Comparison of ENCODE assay signal across 8 cellular contexts in genomic region chr15:94231728-94232086, GRCh38. TPM values are rescaled to one million over a fixed set of nuclear protein-coding genes. Genes with fewer than 3 reads are reported as not detected.
DNase-seq lines count a peak whose midpoint lies in the region; ATAC-seq and TF ChIP-seq lines count a peak whose summit lies in the region.

No MANE protein-coding gene starts in this region.

- ATAC-seq in HG02973 (IDR thresholded peaks at IDR 0.05; ENCODE audit: unreplicated experiment), result peak; percentile 14

- DNase-seq in activated T-cell treated with anti-CD3 and anti-CD28 coated beads for 1 hour (ENCODE audit: low read depth) (peak; percentile 5), activated T-cell treated with anti-CD3 and anti-CD28 coated beads for 4 hours (no peak), RPMI8226 (peak; percentile 12), epithelial cell of proximal tubule (ENCODE audit: low read depth) (no peak), nephron progenitor cell (no peak), midbrain (lab: John Stamatoyannopoulos, UW) (no peak)
- no peak for DNase-seq in activated CD8-positive, alpha-beta memory T cell treated with anti-CD3 and anti-CD28 coated beads, Interleukin-2, amount 50 U/mL, for 4 hours

- H3K4me3 ChIP-seq in epithelial cell of proximal tubule (ENCODE audit: low read depth, low read length), result peak overlapping the region; percentile 76

- peak overlapping the region; percentile 80 for H3K4me3 Mint-ChIP-seq in nephron progenitor cell

- no peak for TF ChIP-seq CTCF in epithelial cell of proximal tubule (conservative IDR thresholded peaks at IDR 0.05; ENCODE audit: low read depth, low read length)
- TF ChIP-seq CTCF in nephron progenitor cell (IDR thresholded peaks at IDR 0.05), result no peak

- peaks cover 14% of the 10 kb centered on the region for H3K4me1 Mint-ChIP-seq in nephron progenitor cell

- H3K36me3 Mint-ChIP-seq in nephron progenitor cell (ENCODE audit: low read depth), result no peaks in the 10 kb centered on the region

- peaks cover 64% of the 10 kb centered on the region for H3K27me3 Mint-ChIP-seq in nephron progenitor cell (ENCODE audit: low read depth, poor library complexity)

- H3K27ac Mint-ChIP-seq in nephron progenitor cell, result no peak overlapping the region

- H3K9me3 Mint-ChIP-seq in nephron progenitor cell, result no peaks in the 10 kb centered on the region

RNA-seq across cellular contexts. Expression of gene MCTP2, which starts 0.3 kb away (rescaled TPM):
- total RNA-seq in epithelial cell of proximal tubule, result 5.0 and 7.5 TPM in 2 replicates

Comparison
In these comparisons a context has a peak if more than half of its experiments do, and no peak if none do; other contexts are left out.
1. DNase-seq: peak in activated T-cell treated with anti-CD3 and anti-CD28 coated beads for 1 hour (single experiment) and RPMI8226 (single experiment); none in activated T-cell treated with anti-CD3 and anti-CD28 coated beads for 4 hours (single experiment), epithelial cell of proximal tubule (single experiment), nephron progenitor cell (single experiment), activated CD8-positive, alpha-beta memory T cell treated with anti-CD3 and anti-CD28 coated beads, Interleukin-2, amount 50 U/mL, for 4 hours (single experiment) and midbrain (single experiment).